1 cellular context compared by ENCODE assay signal in genomic region chr11:64334764-64335741, GRCh38.
TF ChIP-seq lines count a peak whose summit lies in the region.

No MANE protein-coding gene starts in this region.

TF ChIP-seq in K562, 482 proteins besides CTCF, POLR2A, EP300 and RAD21 (continued from another document and continues in another):
- peak; percentile 100 for TF ChIP-seq TFAP4 (CRISPR knock-in tag; IDR thresholded peaks at IDR 0.05; ENCODE audit: borderline replicate concordance)
- peak; percentile 40; the same call in 1 of the 2 replicates for TF ChIP-seq TRIM28 (IDR thresholded peaks at IDR 0.05)
- no peak for TF ChIP-seq ILF3 (IDR thresholded peaks at IDR 0.05; ENCODE audit: borderline replicate concordance)
- TF ChIP-seq ZNF121 (CRISPR knock-in tag; conservative IDR thresholded peaks at IDR 0.05) = peak; percentile 100
- TF ChIP-seq ZBTB17 (CRISPR knock-in tag; IDR thresholded peaks at IDR 0.05) = peak; percentile 89
- TF ChIP-seq HMBOX1 (IDR thresholded peaks at IDR 0.05) = peak; percentile 70
- TF ChIP-seq ZNF143 (CRISPR knock-in tag; IDR thresholded peaks at IDR 0.05) = no peak
- TF ChIP-seq ATF7 (IDR thresholded peaks at IDR 0.05) = peak; percentile 93
- TF ChIP-seq SMARCA5 (IDR thresholded peaks at IDR 0.05) = peak; percentile 98
- peak; percentile 58; the same call in 1 of the 2 replicates for TF ChIP-seq MGA (IDR thresholded peaks at IDR 0.05)
- TF ChIP-seq DLX4 (CRISPR knock-in tag; IDR thresholded peaks at IDR 0.05) = no peak
- TF ChIP-seq NCOA1 (IDR thresholded peaks at IDR 0.05; ENCODE audit: low read depth) = peak; percentile 88
- no peak for TF ChIP-seq PCBP1 (IDR thresholded peaks at IDR 0.05; ENCODE audit: low read depth, low read length, poor library complexity, severe bottlenecking)
- TF ChIP-seq RCOR1 (IDR thresholded peaks at IDR 0.05; ENCODE audit: borderline replicate concordance in 1 of 2, low read depth in 2 of 2, low read length in 2 of 2) = peak; percentile 64 to 96; a peak in 3 of 4 replicates
- TF ChIP-seq GATAD2A (IDR thresholded peaks at IDR 0.05) = peak; percentile 74; the same call in 1 of the 2 replicates
- no peak for TF ChIP-seq GABPB2 (CRISPR knock-in tag; conservative IDR thresholded peaks at IDR 0.05)
- TF ChIP-seq ZNF134 (CRISPR knock-in tag; conservative IDR thresholded peaks at IDR 0.05) = peak; percentile 41; the same call in 1 of the 2 replicates
- peak; percentile 91 to 92 for TF ChIP-seq MAZ (CRISPR knock-in tag; conservative IDR thresholded peaks at IDR 0.05 in 1 of 2, IDR thresholded peaks at IDR 0.05 in 1 of 2)
- peak in 1 of 3 experiments; percentile 83; a peak in 2 of 6 replicates for TF ChIP-seq ZBTB11 (CRISPR knock-in tag; IDR thresholded peaks at IDR 0.05)
- TF ChIP-seq SOX6 (IDR thresholded peaks at IDR 0.05) = peak; percentile 95
- TF ChIP-seq HDAC3 (IDR thresholded peaks at IDR 0.05; ENCODE audit: borderline replicate concordance, partially characterized antibody) = peak; percentile 96
- peak; percentile 78 for TF ChIP-seq C11orf30 (IDR thresholded peaks at IDR 0.05; ENCODE audit: low read depth)
- TF ChIP-seq BRD9 (IDR thresholded peaks at IDR 0.05; ENCODE audit: low read depth, partially characterized antibody) = peak; percentile 19
- peak; percentile 87 for TF ChIP-seq MITF (IDR thresholded peaks at IDR 0.05)
- no peak for TF ChIP-seq CGGBP1 (CRISPR knock-in tag; IDR thresholded peaks at IDR 0.05)
- TF ChIP-seq MYC (IDR thresholded peaks at IDR 0.05; ENCODE audit: low read depth, low read length) = peak; percentile 78
- no peak for TF ChIP-seq MYC (CRISPR knock-in tag; IDR thresholded peaks at IDR 0.05; ENCODE audit: borderline replicate concordance, low read depth)
- peak; percentile 72; the same call in 1 of the 2 replicates for TF ChIP-seq GABPB1 (CRISPR knock-in tag; IDR thresholded peaks at IDR 0.05)
- TF ChIP-seq THRB (CRISPR knock-in tag; conservative IDR thresholded peaks at IDR 0.05) = peak; percentile 83
- TF ChIP-seq TOE1 (IDR thresholded peaks at IDR 0.05; ENCODE audit: borderline replicate concordance) = peak; percentile 88
- TF ChIP-seq TOE1 (CRISPR knock-in tag; IDR thresholded peaks at IDR 0.05; ENCODE audit: borderline replicate concordance, low read depth) = no peak
- TF ChIP-seq CREM (IDR thresholded peaks at IDR 0.05; ENCODE audit: low read depth) = peak; percentile 87
- TF ChIP-seq CCNT2 (IDR thresholded peaks at IDR 0.05; ENCODE audit: borderline replicate concordance, extremely low read depth, insufficient read length, low read depth, low read length) = peak; percentile 94
- TF ChIP-seq DACH1 (IDR thresholded peaks at IDR 0.05; ENCODE audit: partially characterized antibody) = peak; percentile 99
- no peak for TF ChIP-seq FOXP1 (CRISPR knock-in tag; IDR thresholded peaks at IDR 0.05)
- peak; percentile 100 for TF ChIP-seq BCOR (IDR thresholded peaks at IDR 0.05)
- no peak for TF ChIP-seq ZNF76 (CRISPR knock-in tag; IDR thresholded peaks at IDR 0.05; ENCODE audit: borderline replicate concordance)
- peak; percentile 77; the same call in 1 of the 2 replicates for TF ChIP-seq SP1 (CRISPR knock-in tag; IDR thresholded peaks at IDR 0.05)
